Comparison of ENCODE assay signal across 1 cellular context in genomic region chr2:25401307-25402021, GRCh38.
TF ChIP-seq lines count a peak whose summit lies in the region.

No MANE protein-coding gene starts in this region.

TF ChIP-seq in HepG2, 621 proteins besides CTCF, POLR2A, EP300 and RAD21 (continued from another document):
- TF ChIP-seq ZNF503 (CRISPR knock-in tag; IDR thresholded peaks at IDR 0.05) (no peak), MXD4 (CRISPR knock-in tag; IDR thresholded peaks at IDR 0.05) (no peak), KDM2A (CRISPR knock-in tag; IDR thresholded peaks at IDR 0.05; ENCODE audit: borderline replicate concordance, low read depth) (no peak), FOXP1 (IDR thresholded peaks at IDR 0.05) (no peak), FOXP1 (CRISPR knock-in tag; IDR thresholded peaks at IDR 0.05) (no peak), ZFP82 (CRISPR knock-in tag; IDR thresholded peaks at IDR 0.05; ENCODE audit: borderline replicate concordance) (no peak), MTF2 (CRISPR knock-in tag; IDR thresholded peaks at IDR 0.05; ENCODE audit: borderline replicate concordance) (no peak), HOXA7 (CRISPR knock-in tag; IDR thresholded peaks at IDR 0.05) (no peak), ZNF879 (CRISPR knock-in tag; IDR thresholded peaks at IDR 0.05) (no peak), ZNF256 (CRISPR knock-in tag; conservative IDR thresholded peaks at IDR 0.05) (no peak), MEIS2 (CRISPR knock-in tag; IDR thresholded peaks at IDR 0.05) (no peak), MTA3 (CRISPR knock-in tag; IDR thresholded peaks at IDR 0.05) (no peak)
